In the genomic region with DNA sequence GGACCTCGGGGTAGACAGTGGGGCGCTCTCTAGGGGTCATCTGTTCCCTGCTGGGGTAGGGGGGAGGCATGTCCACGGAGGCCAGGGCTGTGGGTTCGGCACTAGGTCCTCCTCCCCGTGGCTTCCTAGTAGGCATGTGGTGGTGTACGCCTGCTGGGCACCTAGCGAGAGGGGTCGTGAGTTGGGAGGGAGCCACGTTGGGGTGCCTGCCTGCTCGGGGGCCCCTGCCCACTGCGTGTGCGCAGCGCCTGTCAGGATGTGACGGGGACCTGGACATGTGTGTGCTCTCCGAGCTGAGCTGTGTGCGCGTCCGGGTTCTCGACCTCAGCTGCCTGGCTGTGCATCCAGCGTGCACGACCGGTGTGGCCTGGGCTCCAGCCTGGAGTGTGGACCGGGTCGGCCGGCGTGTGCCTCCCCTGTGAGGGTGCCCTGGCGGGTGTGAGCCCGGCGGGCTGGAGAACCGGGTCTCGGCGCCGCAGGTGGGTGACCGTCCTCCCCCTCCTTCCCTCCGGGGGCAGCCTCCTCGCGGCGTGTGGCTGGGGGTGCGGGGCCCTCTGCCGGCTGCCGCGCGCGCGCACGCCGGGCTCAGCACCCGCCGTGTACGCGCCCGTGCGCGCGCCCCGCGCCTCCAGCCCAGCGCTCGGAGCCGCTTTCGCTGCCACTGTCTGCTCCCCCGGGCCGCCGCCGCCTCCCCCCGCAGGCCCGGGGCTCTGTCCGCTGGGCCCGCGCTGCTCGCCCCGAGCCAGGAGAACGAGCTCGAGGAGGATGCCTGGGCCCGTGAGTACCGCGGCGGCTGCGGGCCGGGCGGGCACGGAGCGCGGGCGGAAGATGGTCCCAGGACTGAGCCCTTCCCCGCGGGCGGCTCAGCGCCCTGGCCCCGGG, we compare ENCODE assay signal across 1 cellular context.
TF ChIP-seq lines count a peak whose summit lies in the region.

A gene with protein sequence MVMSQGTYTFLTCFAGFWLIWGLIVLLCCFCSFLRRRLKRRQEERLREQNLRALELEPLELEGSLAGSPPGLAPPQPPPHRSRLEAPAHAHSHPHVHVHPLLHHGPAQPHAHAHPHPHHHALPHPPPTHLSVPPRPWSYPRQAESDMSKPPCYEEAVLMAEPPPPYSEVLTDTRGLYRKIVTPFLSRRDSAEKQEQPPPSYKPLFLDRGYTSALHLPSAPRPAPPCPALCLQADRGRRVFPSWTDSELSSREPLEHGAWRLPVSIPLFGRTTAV (plus strand): TSS at position 631 of the 882 bp plus-strand sequence. CDS start 8,254 bp downstream, outside the sequence.

TF ChIP-seq in K562, 482 proteins besides CTCF, POLR2A, EP300 and RAD21 (continued from another document and continues in another):
- TF ChIP-seq, protein P1, sequence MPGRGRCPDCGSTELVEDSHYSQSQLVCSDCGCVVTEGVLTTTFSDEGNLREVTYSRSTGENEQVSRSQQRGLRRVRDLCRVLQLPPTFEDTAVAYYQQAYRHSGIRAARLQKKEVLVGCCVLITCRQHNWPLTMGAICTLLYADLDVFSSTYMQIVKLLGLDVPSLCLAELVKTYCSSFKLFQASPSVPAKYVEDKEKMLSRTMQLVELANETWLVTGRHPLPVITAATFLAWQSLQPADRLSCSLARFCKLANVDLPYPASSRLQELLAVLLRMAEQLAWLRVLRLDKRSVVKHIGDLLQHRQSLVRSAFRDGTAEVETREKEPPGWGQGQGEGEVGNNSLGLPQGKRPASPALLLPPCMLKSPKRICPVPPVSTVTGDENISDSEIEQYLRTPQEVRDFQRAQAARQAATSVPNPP (IDR thresholded peaks at IDR 0.05; ENCODE audit: borderline replicate concordance, insufficient read depth, insufficient read length), result no peak
- TF ChIP-seq SP2 (IDR thresholded peaks at IDR 0.05; ENCODE audit: extremely low read depth, low read depth, low read length, poor library complexity, severe bottlenecking) (no peak), PML (IDR thresholded peaks at IDR 0.05; ENCODE audit: low read length) (peak; percentile 21; the same call in 1 of the 2 replicates), ILF3 (IDR thresholded peaks at IDR 0.05; ENCODE audit: borderline replicate concordance) (peak; percentile 38; the same call in 1 of the 2 replicates), KLF10 (CRISPR knock-in tag; IDR thresholded peaks at IDR 0.05) (peak; percentile 66), PCBP1 (IDR thresholded peaks at IDR 0.05; ENCODE audit: low read depth, low read length, poor library complexity, severe bottlenecking) (no peak), ZNF717 (CRISPR knock-in tag; IDR thresholded peaks at IDR 0.05) (0 out of 2 replicates have a peak, but pooled peaks have one; percentile 85), ATF7 (IDR thresholded peaks at IDR 0.05) (peak; percentile 26; the same call in 1 of the 2 replicates), ZC3H8 (IDR thresholded peaks at IDR 0.05) (no peak), TOE1 (IDR thresholded peaks at IDR 0.05; ENCODE audit: borderline replicate concordance) (no peak), TOE1 (CRISPR knock-in tag; IDR thresholded peaks at IDR 0.05; ENCODE audit: borderline replicate concordance, low read depth) (0 out of 2 replicates have a peak, but pooled peaks have one; percentile 27), CHD4 (IDR thresholded peaks at IDR 0.05; ENCODE audit: insufficient read depth, insufficient replicate concordance, low read depth, low read length, poor library complexity, severe bottlenecking) (no peak), SETDB1 (IDR thresholded peaks at IDR 0.05; ENCODE audit: low read length) (no peak), HNRNPK (IDR thresholded peaks at IDR 0.05; ENCODE audit: low read depth, low read length, poor library complexity, severe bottlenecking) (no peak), HNRNPH1 (optimal IDR thresholded peaks at IDR 0.05; ENCODE audit: low read depth, low read length) (peak; percentile 66), XRCC5 (IDR thresholded peaks at IDR 0.05; ENCODE audit: low read depth, low read length) (peak; percentile 5; the same call in 1 of the 2 replicates), NFE2L1 (tag; IDR thresholded peaks at IDR 0.05; ENCODE audit: borderline replicate concordance, low read depth) (no peak), POLR2B (IDR thresholded peaks at IDR 0.05; ENCODE audit: low read depth, partially characterized antibody) (peak; percentile 87), PHF8 (IDR thresholded peaks at IDR 0.05; ENCODE audit: borderline replicate concordance, low read length) (peak; percentile 37; the same call in 1 of the 2 replicates), MEF2D (tag; conservative IDR thresholded peaks at IDR 0.05; ENCODE audit: low read depth) (no peak), EP400 (IDR thresholded peaks at IDR 0.05) (peak; percentile 29; the same call in 1 of the 2 replicates), ZNF3 (CRISPR knock-in tag; IDR thresholded peaks at IDR 0.05) (no peak), RBM22 (IDR thresholded peaks at IDR 0.05; ENCODE audit: low read depth, low read length, poor library complexity, severe bottlenecking) (peak; percentile 88), ELF2 (CRISPR knock-in tag; IDR thresholded peaks at IDR 0.05) (peak; percentile 72), SAP30 (IDR thresholded peaks at IDR 0.05; ENCODE audit: borderline replicate concordance, insufficient read depth, low read depth, low read length, poor library complexity, severe bottlenecking) (no peak), TEAD4 (IDR thresholded peaks at IDR 0.05; ENCODE audit: low read length) (no peak), TEAD4 (CRISPR knock-in tag; IDR thresholded peaks at IDR 0.05; ENCODE audit: borderline replicate concordance) (no peak), L3MBTL2 (IDR thresholded peaks at IDR 0.05) (peak; percentile 36), POLR2G (IDR thresholded peaks at IDR 0.05; ENCODE audit: low read depth, low read length) (peak; percentile 86), SLC30A9 (CRISPR knock-in tag; IDR thresholded peaks at IDR 0.05) (0 out of 2 replicates have a peak, but pooled peaks have one; percentile 19), TRIM28 (IDR thresholded peaks at IDR 0.05) (no peak)
- TF ChIP-seq, protein P2, sequence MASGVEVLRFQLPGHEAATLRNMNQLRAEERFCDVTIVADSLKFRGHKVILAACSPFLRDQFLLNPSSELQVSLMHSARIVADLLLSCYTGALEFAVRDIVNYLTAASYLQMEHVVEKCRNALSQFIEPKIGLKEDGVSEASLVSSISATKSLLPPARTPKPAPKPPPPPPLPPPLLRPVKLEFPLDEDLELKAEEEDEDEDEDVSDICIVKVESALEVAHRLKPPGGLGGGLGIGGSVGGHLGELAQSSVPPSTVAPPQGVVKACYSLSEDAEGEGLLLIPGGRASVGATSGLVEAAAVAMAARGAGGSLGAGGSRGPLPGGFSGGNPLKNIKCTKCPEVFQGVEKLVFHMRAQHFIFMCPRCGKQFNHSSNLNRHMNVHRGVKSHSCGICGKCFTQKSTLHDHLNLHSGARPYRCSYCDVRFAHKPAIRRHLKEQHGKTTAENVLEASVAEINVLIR (CRISPR knock-in tag; IDR thresholded peaks at IDR 0.05), result no peak
- TF ChIP-seq, protein P3, sequence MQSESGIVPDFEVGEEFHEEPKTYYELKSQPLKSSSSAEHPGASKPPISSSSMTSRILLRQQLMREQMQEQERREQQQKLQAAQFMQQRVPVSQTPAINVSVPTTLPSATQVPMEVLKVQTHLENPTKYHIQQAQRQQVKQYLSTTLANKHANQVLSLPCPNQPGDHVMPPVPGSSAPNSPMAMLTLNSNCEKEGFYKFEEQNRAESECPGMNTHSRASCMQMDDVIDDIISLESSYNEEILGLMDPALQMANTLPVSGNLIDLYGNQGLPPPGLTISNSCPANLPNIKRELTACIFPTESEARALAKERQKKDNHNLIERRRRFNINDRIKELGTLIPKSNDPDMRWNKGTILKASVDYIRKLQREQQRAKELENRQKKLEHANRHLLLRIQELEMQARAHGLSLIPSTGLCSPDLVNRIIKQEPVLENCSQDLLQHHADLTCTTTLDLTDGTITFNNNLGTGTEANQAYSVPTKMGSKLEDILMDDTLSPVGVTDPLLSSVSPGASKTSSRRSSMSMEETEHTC (IDR thresholded peaks at IDR 0.05), result peak; percentile 9; the same call in 1 of the 2 replicates
- TF ChIP-seq, protein P4, sequence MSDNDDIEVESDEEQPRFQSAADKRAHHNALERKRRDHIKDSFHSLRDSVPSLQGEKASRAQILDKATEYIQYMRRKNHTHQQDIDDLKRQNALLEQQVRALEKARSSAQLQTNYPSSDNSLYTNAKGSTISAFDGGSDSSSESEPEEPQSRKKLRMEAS (CRISPR knock-in tag; IDR thresholded peaks at IDR 0.05), result peak; percentile 73; the same call in 1 of the 2 replicates
- TF ChIP-seq, protein P5, sequence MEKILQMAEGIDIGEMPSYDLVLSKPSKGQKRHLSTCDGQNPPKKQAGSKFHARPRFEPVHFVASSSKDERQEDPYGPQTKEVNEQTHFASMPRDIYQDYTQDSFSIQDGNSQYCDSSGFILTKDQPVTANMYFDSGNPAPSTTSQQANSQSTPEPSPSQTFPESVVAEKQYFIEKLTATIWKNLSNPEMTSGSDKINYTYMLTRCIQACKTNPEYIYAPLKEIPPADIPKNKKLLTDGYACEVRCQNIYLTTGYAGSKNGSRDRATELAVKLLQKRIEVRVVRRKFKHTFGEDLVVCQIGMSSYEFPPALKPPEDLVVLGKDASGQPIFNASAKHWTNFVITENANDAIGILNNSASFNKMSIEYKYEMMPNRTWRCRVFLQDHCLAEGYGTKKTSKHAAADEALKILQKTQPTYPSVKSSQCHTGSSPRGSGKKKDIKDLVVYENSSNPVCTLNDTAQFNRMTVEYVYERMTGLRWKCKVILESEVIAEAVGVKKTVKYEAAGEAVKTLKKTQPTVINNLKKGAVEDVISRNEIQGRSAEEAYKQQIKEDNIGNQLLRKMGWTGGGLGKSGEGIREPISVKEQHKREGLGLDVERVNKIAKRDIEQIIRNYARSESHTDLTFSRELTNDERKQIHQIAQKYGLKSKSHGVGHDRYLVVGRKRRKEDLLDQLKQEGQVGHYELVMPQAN (IDR thresholded peaks at IDR 0.05; ENCODE audit: borderline replicate concordance), result 0 out of 2 replicates have a peak, but pooled peaks have one; percentile 45
- TF ChIP-seq, protein P6, sequence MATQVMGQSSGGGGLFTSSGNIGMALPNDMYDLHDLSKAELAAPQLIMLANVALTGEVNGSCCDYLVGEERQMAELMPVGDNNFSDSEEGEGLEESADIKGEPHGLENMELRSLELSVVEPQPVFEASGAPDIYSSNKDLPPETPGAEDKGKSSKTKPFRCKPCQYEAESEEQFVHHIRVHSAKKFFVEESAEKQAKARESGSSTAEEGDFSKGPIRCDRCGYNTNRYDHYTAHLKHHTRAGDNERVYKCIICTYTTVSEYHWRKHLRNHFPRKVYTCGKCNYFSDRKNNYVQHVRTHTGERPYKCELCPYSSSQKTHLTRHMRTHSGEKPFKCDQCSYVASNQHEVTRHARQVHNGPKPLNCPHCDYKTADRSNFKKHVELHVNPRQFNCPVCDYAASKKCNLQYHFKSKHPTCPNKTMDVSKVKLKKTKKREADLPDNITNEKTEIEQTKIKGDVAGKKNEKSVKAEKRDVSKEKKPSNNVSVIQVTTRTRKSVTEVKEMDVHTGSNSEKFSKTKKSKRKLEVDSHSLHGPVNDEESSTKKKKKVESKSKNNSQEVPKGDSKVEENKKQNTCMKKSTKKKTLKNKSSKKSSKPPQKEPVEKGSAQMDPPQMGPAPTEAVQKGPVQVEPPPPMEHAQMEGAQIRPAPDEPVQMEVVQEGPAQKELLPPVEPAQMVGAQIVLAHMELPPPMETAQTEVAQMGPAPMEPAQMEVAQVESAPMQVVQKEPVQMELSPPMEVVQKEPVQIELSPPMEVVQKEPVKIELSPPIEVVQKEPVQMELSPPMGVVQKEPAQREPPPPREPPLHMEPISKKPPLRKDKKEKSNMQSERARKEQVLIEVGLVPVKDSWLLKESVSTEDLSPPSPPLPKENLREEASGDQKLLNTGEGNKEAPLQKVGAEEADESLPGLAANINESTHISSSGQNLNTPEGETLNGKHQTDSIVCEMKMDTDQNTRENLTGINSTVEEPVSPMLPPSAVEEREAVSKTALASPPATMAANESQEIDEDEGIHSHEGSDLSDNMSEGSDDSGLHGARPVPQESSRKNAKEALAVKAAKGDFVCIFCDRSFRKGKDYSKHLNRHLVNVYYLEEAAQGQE (CRISPR knock-in tag; IDR thresholded peaks at IDR 0.05; ENCODE audit: low read depth), result peak; percentile 83
- TF ChIP-seq, protein P7, sequence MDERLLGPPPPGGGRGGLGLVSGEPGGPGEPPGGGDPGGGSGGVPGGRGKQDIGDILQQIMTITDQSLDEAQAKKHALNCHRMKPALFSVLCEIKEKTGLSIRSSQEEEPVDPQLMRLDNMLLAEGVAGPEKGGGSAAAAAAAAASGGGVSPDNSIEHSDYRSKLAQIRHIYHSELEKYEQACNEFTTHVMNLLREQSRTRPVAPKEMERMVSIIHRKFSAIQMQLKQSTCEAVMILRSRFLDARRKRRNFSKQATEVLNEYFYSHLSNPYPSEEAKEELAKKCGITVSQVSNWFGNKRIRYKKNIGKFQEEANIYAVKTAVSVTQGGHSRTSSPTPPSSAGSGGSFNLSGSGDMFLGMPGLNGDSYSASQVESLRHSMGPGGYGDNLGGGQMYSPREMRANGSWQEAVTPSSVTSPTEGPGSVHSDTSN (CRISPR knock-in tag; IDR thresholded peaks at IDR 0.05; ENCODE audit: low read depth), result no peak
- TF ChIP-seq, protein P7 (tag; conservative IDR thresholded peaks at IDR 0.05; ENCODE audit: low read depth), result no peak
